16 cellular contexts compared by ENCODE assay signal in the genomic region with DNA sequence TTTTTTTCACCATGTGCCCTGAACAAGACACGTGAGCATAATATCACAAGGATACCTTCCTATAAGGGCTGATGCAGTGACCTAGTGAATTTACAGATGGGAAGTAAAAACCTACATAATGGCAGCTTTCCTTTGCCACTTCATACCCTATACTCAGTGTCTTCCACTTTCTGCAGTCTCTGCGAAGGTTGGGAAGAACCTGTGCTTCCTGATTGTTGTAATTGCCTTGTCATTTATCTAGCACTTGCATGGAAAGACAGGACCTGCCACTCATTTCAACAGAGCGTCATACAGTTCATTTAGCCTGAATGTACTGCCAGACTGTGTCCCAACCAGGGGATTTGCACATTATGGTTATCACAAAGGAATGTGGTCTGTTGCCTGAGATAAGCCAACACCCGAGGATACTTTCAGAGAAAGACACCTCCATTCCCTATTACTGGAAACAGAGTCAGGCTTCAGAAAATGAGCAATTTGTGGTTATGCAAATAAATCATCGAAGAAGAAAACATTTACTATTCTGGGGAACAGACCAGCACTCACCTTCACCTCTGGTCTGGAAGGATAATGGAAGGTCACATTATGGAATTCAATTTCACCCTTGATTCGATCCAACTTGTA. TPM values are rescaled to one million over a fixed set of nuclear protein-coding genes. Genes with fewer than 3 reads are reported as not detected.
DNase-seq lines count a peak whose midpoint lies in the region; ATAC-seq, FAIRE-seq and TF ChIP-seq lines count a peak whose summit lies in the region.
"Had no signal": no experiment of that assay in that cellular context is flagged by ENCODE, and none has a peak within 500 bp of the region (broad histone marks: within the 10 kb centered on the region; RNA-seq: fewer than 3 reads in every experiment).

No MANE protein-coding gene starts in this region.

- no peaks in the 10 kb centered on the region for H3K27me3 ChIP-seq in psoas muscle (ENCODE audit: insufficient read depth in 3 of 3, low read length in 2 of 3)
- H3K27me3 ChIP-seq: cardiac muscle cell, pancreas had no signal

- H3K4me1 ChIP-seq in psoas muscle = no peaks in the 10 kb centered on the region
- H3K4me1 ChIP-seq: pancreas had no signal

- no peaks in the 10 kb centered on the region for H3K9me3 Mint-ChIP-seq in activated CD4-positive, alpha-beta T cell treated with anti-CD3 and anti-CD28 coated beads for 36 hours (ENCODE audit: low read depth)
- peaks cover 3% of the 10 kb centered on the region for H3K9me3 Mint-ChIP-seq in activated CD4-positive, alpha-beta T cell treated with anti-CD3 and anti-CD28 coated beads, Interleukin-2, amount 10 ng/mL, durations not matched to agents 24 days and 14 days
- no peaks in the 10 kb centered on the region for H3K9me3 Mint-ChIP-seq in activated T-helper 17 cell treated with anti-CD3 and anti-CD28 coated beads, Interleukin-2, amount 50 U/mL, for 72 hours
- H3K9me3 Mint-ChIP-seq: activated T-helper 2 cell treated with anti-CD3 and anti-CD28 coated beads, Interferon-gamma antibody, Interleukin-2, Interleukin-4, amounts not matched to agents 10 μg/mL and 5 μg/mL and 100 μg/mL, durations not matched to agents 14 hours and 24 hours and 36 hours had no signal

- H3K27me3 Mint-ChIP-seq in activated CD4-positive, alpha-beta T cell treated with anti-CD3 and anti-CD28 coated beads for 36 hours = no peaks in the 10 kb centered on the region
- no peaks in the 10 kb centered on the region for H3K27me3 Mint-ChIP-seq in activated CD4-positive, alpha-beta T cell treated with anti-CD3 and anti-CD28 coated beads, Interleukin-2, amount 10 ng/mL, durations not matched to agents 24 days and 14 days
- no peaks in the 10 kb centered on the region for H3K27me3 Mint-ChIP-seq in activated T-helper 17 cell treated with anti-CD3 and anti-CD28 coated beads, Interleukin-2, amount 50 U/mL, for 72 hours

- H3K36me3 ChIP-seq in psoas muscle (ENCODE audit: insufficient read depth in 1 of 2, low read depth in 1 of 2) = no peaks in the 10 kb centered on the region
- H3K36me3 ChIP-seq: cardiac muscle cell, pancreas had no signal

- CTCF ChIA-PET in activated CD4-positive, alpha-beta T cell treated with anti-CD3 and anti-CD28 coated beads for 36 hours (lab: Charles Lee) = no interaction called here

- no peak for DNase-seq in activated CD4-positive, alpha-beta T cell treated with anti-CD3 and anti-CD28 coated beads for 36 hours
- no peak for DNase-seq in activated CD4-positive, alpha-beta T cell treated with anti-CD3 and anti-CD28 coated beads, Interleukin-2, amount 10 ng/mL, durations not matched to agents 24 days and 14 days
- DNase-seq in NCI-H2227 (lab: John Stamatoyannopoulos, UW; ENCODE audit: unreplicated experiment) (peak; percentile 48), psoas muscle (no peak), HTR-8/SVneo (ENCODE audit: insufficient read length, low spot score) (no peak), mesenteric fat pad (ENCODE audit: low spot score) (no peak)
- DNase-seq: activated CD4-positive, CD25-positive, alpha-beta regulatory T cell treated with anti-CD3 and anti-CD28 coated beads, Interleukin-2, amount 50 U/mL, for 72 hours; midbrain; NCI-H446; pancreas had no signal

- no peak for TF ChIP-seq CTCF in psoas muscle (IDR thresholded peaks at IDR 0.05)

- H3K9me3 ChIP-seq in psoas muscle = no peaks in the 10 kb centered on the region
- H3K9me3 ChIP-seq: pancreas had no signal

- H3K4me1 Mint-ChIP-seq in activated CD4-positive, alpha-beta T cell treated with anti-CD3 and anti-CD28 coated beads for 36 hours = peaks cover 7% of the 10 kb centered on the region
- no peaks in the 10 kb centered on the region for H3K4me1 Mint-ChIP-seq in activated CD4-positive, alpha-beta T cell treated with anti-CD3 and anti-CD28 coated beads, Interleukin-2, amount 10 ng/mL, durations not matched to agents 24 days and 14 days
- H3K4me1 Mint-ChIP-seq in activated T-helper 17 cell treated with anti-CD3 and anti-CD28 coated beads, Interleukin-2, amount 50 U/mL, for 72 hours = no peaks in the 10 kb centered on the region

- 65 to 66% (median 65%) methylated on average over 6 of the region's 6 CpGs for WGBS in psoas muscle, 3 donors

- H3K4me3 Mint-ChIP-seq in activated CD4-positive, alpha-beta T cell treated with anti-CD3 and anti-CD28 coated beads for 36 hours = no peak overlapping the region
- no peak overlapping the region for H3K4me3 Mint-ChIP-seq in activated CD4-positive, alpha-beta T cell treated with anti-CD3 and anti-CD28 coated beads, Interleukin-2, amount 10 ng/mL, durations not matched to agents 24 days and 14 days
- H3K4me3 Mint-ChIP-seq in activated T-helper 17 cell treated with anti-CD3 and anti-CD28 coated beads, Interleukin-2, amount 50 U/mL, for 72 hours = no peak overlapping the region

- no peak overlapping the region for H3K4me3 ChIP-seq in psoas muscle
- H3K4me3 ChIP-seq: cardiac muscle cell, pancreas had no signal

- POLR2A ChIA-PET in activated CD4-positive, alpha-beta T cell treated with anti-CD3 and anti-CD28 coated beads for 36 hours (lab: Charles Lee) = no interaction called here

- intact Hi-C loops in activated CD4-positive, alpha-beta T cell treated with anti-CD3 and anti-CD28 coated beads for 36 hours (cut with DNase I, micrococcal nuclease) = loop anchor here (2.0 to 10.0 kb wide), 4 partner anchors 91 to 589 kb away; a partner anchor contains a TSS
- intact Hi-C loops in activated CD4-positive, alpha-beta T cell treated with anti-CD3 and anti-CD28 coated beads, Interleukin-2, amount 10 ng/mL, durations not matched to agents 24 days and 14 days (cut with micrococcal nuclease) = loop anchor here (2.0 kb wide), 1 partner anchor 585 kb away; no protein-coding TSS in a partner anchor
- intact Hi-C loops in psoas muscle (cut with DNase I) = no loop called here

- H3K27ac ChIP-seq in psoas muscle = no peak overlapping the region
- H3K27ac ChIP-seq: cardiac muscle cell, pancreas had no signal

- H3K36me3 Mint-ChIP-seq in activated CD4-positive, alpha-beta T cell treated with anti-CD3 and anti-CD28 coated beads for 36 hours (ENCODE audit: low read depth) = no peaks in the 10 kb centered on the region
- H3K36me3 Mint-ChIP-seq in activated CD4-positive, alpha-beta T cell treated with anti-CD3 and anti-CD28 coated beads, Interleukin-2, amount 10 ng/mL, durations not matched to agents 24 days and 14 days (ENCODE audit: low read depth) = no peaks in the 10 kb centered on the region
- H3K36me3 Mint-ChIP-seq in activated T-helper 17 cell treated with anti-CD3 and anti-CD28 coated beads, Interleukin-2, amount 50 U/mL, for 72 hours (ENCODE audit: low read depth) = no peaks in the 10 kb centered on the region

- H3K27ac Mint-ChIP-seq in activated CD4-positive, alpha-beta T cell treated with anti-CD3 and anti-CD28 coated beads for 36 hours = no peak overlapping the region
- H3K27ac Mint-ChIP-seq in activated CD4-positive, alpha-beta T cell treated with anti-CD3 and anti-CD28 coated beads, Interleukin-2, amount 10 ng/mL, durations not matched to agents 24 days and 14 days = no peak overlapping the region
- no peak overlapping the region for H3K27ac Mint-ChIP-seq in activated T-helper 17 cell treated with anti-CD3 and anti-CD28 coated beads, Interleukin-2, amount 50 U/mL, for 72 hours
- H3K27ac Mint-ChIP-seq: activated T-helper 2 cell treated with anti-CD3 and anti-CD28 coated beads, Interferon-gamma antibody, Interleukin-2, Interleukin-4, amounts not matched to agents 10 μg/mL and 5 μg/mL and 100 μg/mL, durations not matched to agents 14 hours and 24 hours and 36 hours had no signal

- no peak for FAIRE-seq in HTR-8/SVneo (lab: Jason Lieb, UNC)

- ATAC-seq in activated CD4-positive, alpha-beta T cell treated with anti-CD3 and anti-CD28 coated beads for 36 hours = peak; percentile 45
- ATAC-seq in activated T-helper 17 cell treated with anti-CD3 and anti-CD28 coated beads, Interleukin-2, amount 50 U/mL, for 72 hours (replicated peaks) = peak; percentile 62
- ATAC-seq in psoas muscle (peak in 3 of 4 donors; percentile 30 to 63 (median 34)), HG03280 (IDR thresholded peaks at IDR 0.05; ENCODE audit: unreplicated experiment) (no peak)

RNA-seq across cellular contexts. Expression of a gene that starts 55.0 kb away (rescaled TPM):
- not detected for total RNA-seq in activated CD4-positive, alpha-beta T cell treated with anti-CD3 and anti-CD28 coated beads for 36 hours
- not detected in 2 replicates for total RNA-seq in activated CD4-positive, alpha-beta T cell treated with anti-CD3 and anti-CD28 coated beads, Interleukin-2, amount 10 ng/mL, durations not matched to agents 24 days and 14 days
- total RNA-seq in activated T-helper 17 cell treated with anti-CD3 and anti-CD28 coated beads, Interleukin-2, amount 50 U/mL, for 72 hours = not detected
- total RNA-seq in psoas muscle (under 1 TPM in 2 of 4 donors, not detected in 2; 0.04 to 0.12 TPM), mesenteric fat pad (0.06 TPM)
- polyA plus RNA-seq in psoas muscle = under 1 TPM; 0.01 to 0.04 (median 0.03) TPM
- total RNA-seq: Daoy, epithelial cell of proximal tubule had no signal

Comparison
In these comparisons a context has a peak if more than half of its experiments do, and no peak if none do; other contexts are left out.
1. intact Hi-C loops: an anchor here in activated CD4-positive, alpha-beta T cell treated with anti-CD3 and anti-CD28 coated beads for 36 hours (2.0 to 10.0 kb wide) and activated CD4-positive, alpha-beta T cell treated with anti-CD3 and anti-CD28 coated beads, Interleukin-2, amount 10 ng/mL, durations not matched to agents 24 days and 14 days (2.0 kb wide); none called in psoas muscle.